31 cellular contexts compared by ENCODE assay signal in genomic region chr9:115046199-115046598, GRCh38.
"Had no signal": no experiment of that assay in that cellular context is flagged by ENCODE, and none has a peak within 500 bp of the region (broad histone marks: within the 10 kb centered on the region; RNA-seq: fewer than 3 reads in every experiment).

No MANE protein-coding gene starts in this region.

- H3K9me3 ChIP-seq: ascending aorta, right lobe of liver, upper lobe of left lung, vagina had no signal

- H3K4me1 Mint-ChIP-seq: activated naive CD4-positive, alpha-beta T cell treated with anti-CD3 and anti-CD28 coated beads, Interleukin-2, amount 10 ng/mL, durations not matched to agents 7 days and 5 days; immature natural killer cell; memory B cell; nephron had no signal

- H3K4me3 ChIP-seq: ascending aorta, right lobe of liver, skin epidermis, upper lobe of left lung, vagina had no signal

- H3K27ac ChIP-seq: ascending aorta, right lobe of liver, skin epidermis, upper lobe of left lung, vagina had no signal

- H3K36me3 Mint-ChIP-seq: activated CD4-positive, alpha-beta memory T cell treated with anti-CD3 and anti-CD28 coated beads for 36 hours; activated naive CD4-positive, alpha-beta T cell treated with anti-CD3 and anti-CD28 coated beads, Interleukin-2, amount 10 ng/mL, durations not matched to agents 7 days and 5 days; immature natural killer cell; memory B cell; stimulated activated effector memory CD8-positive, alpha-beta T cell treated with anti-CD3 and anti-CD28 coated beads, Interleukin-12 subunit alpha, Interleukin-12 subunit beta, amount 100 ng/mL, for 72 hours had no signal

- ATAC-seq: effector memory CD8-positive, alpha-beta T cell; left colon; right lobe of liver; stimulated activated effector memory CD8-positive, alpha-beta T cell treated with anti-CD3 and anti-CD28 coated beads, Interleukin-12 subunit alpha, Interleukin-12 subunit beta, amount 100 ng/mL, for 72 hours had no signal

- H3K36me3 ChIP-seq: ascending aorta, right lobe of liver, upper lobe of left lung, vagina had no signal

- H3K9me3 Mint-ChIP-seq: activated CD4-positive, alpha-beta memory T cell treated with anti-CD3 and anti-CD28 coated beads for 36 hours; activated naive CD4-positive, alpha-beta T cell treated with anti-CD3 and anti-CD28 coated beads, Interleukin-2, amount 10 ng/mL, durations not matched to agents 7 days and 5 days; activated naive CD8-positive, alpha-beta T cell treated with anti-CD3 and anti-CD28 coated beads, Interleukin-2, amount 10 ng/mL, durations not matched to agents 7 days and 5 days; brain; effector memory CD8-positive, alpha-beta T cell; memory B cell; nephron; stimulated activated effector memory CD8-positive, alpha-beta T cell treated with anti-CD3 and anti-CD28 coated beads, Interleukin-12 subunit alpha, Interleukin-12 subunit beta, amount 100 ng/mL, for 72 hours; stimulated activated naive CD8-positive, alpha-beta T cell treated with anti-CD3 and anti-CD28 coated beads, Interleukin-15, Interleukin-2, amounts not matched to agents 100 ng/mL and 50 ng/mL, for 24 hours; T-helper 1 cell treated with Interleukin-12 subunit alpha and Interleukin-12 subunit beta and Interleukin-4 antibody, amounts not matched to agents 30 μg/mL and 1 μg/mL, for 36 hours had no signal

- H3K4me1 ChIP-seq: upper lobe of left lung had no signal

- H3K27ac Mint-ChIP-seq: activated CD4-positive, alpha-beta memory T cell treated with anti-CD3 and anti-CD28 coated beads for 36 hours; activated CD4-positive, alpha-beta T cell treated with anti-CD3 and anti-CD28 coated beads, Interleukin-2, amount 10 ng/mL, durations not matched to agents 24 days and 14 days; activated naive CD4-positive, alpha-beta T cell treated with anti-CD3 and anti-CD28 coated beads, Interleukin-2, amount 10 ng/mL, durations not matched to agents 7 days and 5 days; activated naive CD8-positive, alpha-beta T cell treated with anti-CD3 and anti-CD28 coated beads, Interleukin-2, amount 10 ng/mL, durations not matched to agents 7 days and 5 days; effector memory CD8-positive, alpha-beta T cell; immature natural killer cell; memory B cell; nephron; stimulated activated effector memory CD8-positive, alpha-beta T cell treated with anti-CD3 and anti-CD28 coated beads, Interleukin-12 subunit alpha, Interleukin-12 subunit beta, amount 100 ng/mL, for 72 hours; stimulated activated naive CD8-positive, alpha-beta T cell treated with anti-CD3 and anti-CD28 coated beads, Interleukin-15, Interleukin-2, amounts not matched to agents 100 ng/mL and 50 ng/mL, for 24 hours; T-helper 1 cell treated with Interleukin-12 subunit alpha and Interleukin-12 subunit beta and Interleukin-4 antibody, amounts not matched to agents 30 μg/mL and 1 μg/mL, for 36 hours had no signal

- H3K4me3 Mint-ChIP-seq: activated CD4-positive, alpha-beta memory T cell treated with anti-CD3 and anti-CD28 coated beads for 36 hours; activated CD4-positive, alpha-beta T cell treated with anti-CD3 and anti-CD28 coated beads, Interleukin-2, amount 10 ng/mL, durations not matched to agents 24 days and 14 days; activated naive CD4-positive, alpha-beta T cell treated with anti-CD3 and anti-CD28 coated beads, Interleukin-2, amount 10 ng/mL, durations not matched to agents 7 days and 5 days; activated naive CD8-positive, alpha-beta T cell treated with anti-CD3 and anti-CD28 coated beads, Interleukin-2, amount 10 ng/mL, durations not matched to agents 7 days and 5 days; brain; effector memory CD8-positive, alpha-beta T cell; immature natural killer cell; memory B cell; nephron; stimulated activated effector memory CD8-positive, alpha-beta T cell treated with anti-CD3 and anti-CD28 coated beads, Interleukin-12 subunit alpha, Interleukin-12 subunit beta, amount 100 ng/mL, for 72 hours; stimulated activated naive CD8-positive, alpha-beta T cell treated with anti-CD3 and anti-CD28 coated beads, Interleukin-15, Interleukin-2, amounts not matched to agents 100 ng/mL and 50 ng/mL, for 24 hours; T-helper 1 cell treated with Interleukin-12 subunit alpha and Interleukin-12 subunit beta and Interleukin-4 antibody, amounts not matched to agents 30 μg/mL and 1 μg/mL, for 36 hours had no signal

- DNase-seq: activated CD4-positive, alpha-beta memory T cell treated with anti-CD3 and anti-CD28 coated beads for 36 hours; activated CD4-positive, alpha-beta T cell treated with anti-CD3 and anti-CD28 coated beads, Interleukin-2, amount 10 ng/mL, durations not matched to agents 24 days and 14 days; activated CD4-positive, CD25-positive, alpha-beta regulatory T cell treated with anti-CD3 and anti-CD28 coated beads, Interleukin-2, amount 50 U/mL, for 72 hours; activated CD8-positive, alpha-beta memory T cell treated with anti-CD3 and anti-CD28 coated beads, Interleukin-2, amount 50 U/mL, for 4 hours; activated gamma-delta T cell; activated naive CD4-positive, alpha-beta T cell treated with anti-CD3 and anti-CD28 coated beads, Interleukin-2, amount 10 ng/mL, durations not matched to agents 7 days and 5 days; activated naive CD8-positive, alpha-beta T cell treated with anti-CD3 and anti-CD28 coated beads, Interleukin-2, amount 10 ng/mL, durations not matched to agents 7 days and 5 days; activated T-cell treated with anti-CD3 and anti-CD28 coated beads, Interleukin-2, amount 50 U/mL, for 1 hour; caudate nucleus; cortex of kidney; effector memory CD8-positive, alpha-beta T cell; erythroblast; head of caudate nucleus; hypothalamus; immature natural killer cell; kidney; left colon; right lobe of liver; stimulated activated CD4-positive, alpha-beta T cell treated with anti-CD3 and anti-CD28 coated beads, Interleukin-4, amount 100 ng/mL, for 24 hours; substantia nigra; T-helper 9 cell; upper lobe of left lung had no signal

- H3K27me3 ChIP-seq: ascending aorta, right lobe of liver, upper lobe of left lung, vagina had no signal
